ENCODE assay signal across 11 cellular contexts in the genomic region with DNA sequence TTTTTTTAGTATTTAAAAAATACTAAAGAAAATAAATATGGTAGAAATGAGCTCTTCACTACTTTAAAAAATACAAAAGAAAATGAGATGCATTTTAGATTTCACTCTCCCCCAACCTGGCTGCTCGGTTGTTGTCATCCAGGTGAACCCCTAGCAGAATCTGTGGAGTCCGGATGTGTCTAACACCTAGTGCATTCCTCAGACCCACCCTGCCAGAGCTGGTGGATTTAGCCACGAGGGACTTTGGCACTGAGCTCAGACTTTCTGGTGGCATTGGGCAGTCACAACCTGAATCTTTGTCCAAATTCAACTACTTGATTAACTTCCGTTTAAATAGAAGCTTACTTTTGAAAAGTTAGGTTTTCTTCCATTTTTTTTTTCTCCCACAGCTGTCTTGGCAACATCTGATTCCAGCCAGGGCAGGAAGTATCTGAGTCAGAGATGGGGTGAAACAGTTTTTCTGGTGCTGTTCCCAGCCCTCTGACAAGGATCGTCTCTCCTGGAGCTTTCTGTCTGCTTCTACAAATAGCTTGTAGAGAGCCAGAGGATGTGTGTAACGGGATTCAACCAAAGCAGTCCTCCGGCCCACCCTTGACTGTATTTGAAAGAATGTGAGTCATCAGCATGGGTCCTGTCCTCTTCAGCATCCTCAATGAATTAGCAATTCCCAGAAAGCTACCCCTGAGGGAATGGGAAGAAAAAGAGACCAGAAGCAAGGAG.
DNase-seq lines count a peak whose midpoint lies in the region; ATAC-seq, FAIRE-seq and TF ChIP-seq lines count a peak whose summit lies in the region.
"Had no signal": no experiment of that assay in that cellular context is flagged by ENCODE, and none has a peak within 500 bp of the region (broad histone marks: within the 10 kb centered on the region; RNA-seq: fewer than 3 reads in every experiment).

No MANE protein-coding gene starts in this region.

- TF ChIP-seq EP300 in gastroesophageal sphincter (IDR thresholded peaks at IDR 0.05): no peak

- no peak for TF ChIP-seq POLR2A in gastroesophageal sphincter (IDR thresholded peaks at IDR 0.05)

- H3K4me1 ChIP-seq in gastroesophageal sphincter: peaks cover 0 to 12% (median 0%) of the 10 kb centered on the region in 3 donors
- H3K4me1 ChIP-seq in pancreas: no peaks in the 10 kb centered on the region
- H3K4me1 ChIP-seq in Caco-2: no peaks in the 10 kb centered on the region

- TF ChIP-seq CTCF in BJ (IDR thresholded peaks at IDR 0.05; ENCODE audit: insufficient read depth, low read depth, low read length) (no peak), gastroesophageal sphincter (IDR thresholded peaks at IDR 0.05) (no peak), pancreas (IDR thresholded peaks at IDR 0.05) (no peak), Caco-2 (IDR thresholded peaks at IDR 0.05; ENCODE audit: insufficient read depth in 1 of 2, low read depth in 1 of 2, low read length in 1 of 2, severe bottlenecking in 1 of 2, unreplicated experiment in 1 of 2) (no peak)

- no peaks in the 10 kb centered on the region for H3K9me3 ChIP-seq in gastroesophageal sphincter
- H3K9me3 ChIP-seq in pancreas: no peaks in the 10 kb centered on the region
- H3K9me3 ChIP-seq in Caco-2: no peaks in the 10 kb centered on the region

- ATAC-seq in gastroesophageal sphincter (peak; percentile 97), pancreas (peak in 3 of 4 donors; percentile 45 to 65 (median 64)), GM21528 (IDR thresholded peaks at IDR 0.05; ENCODE audit: low FRiP score, unreplicated experiment) (no peak)
- no peak for ATAC-seq in stimulated activated memory B cell treated with anti-CD40 and anti-IgM and Interleukin-4, amounts not matched to agents 10 μg/mL and 1 μg/mL and 100 μg/mL, for 72 hours
- ATAC-seq in stimulated activated naive CD8-positive, alpha-beta T cell treated with anti-CD3 and anti-CD28 coated beads, Interleukin-15, amount 100 ng/mL, for 72 hours: no peak
- ATAC-seq: natural killer cell had no signal

- peaks cover 8% of the 10 kb centered on the region for H3K4me1 Mint-ChIP-seq in Caco-2 (ENCODE audit: low read depth, unreplicated experiment)
- peaks cover 10% of the 10 kb centered on the region for H3K4me1 Mint-ChIP-seq in stimulated activated memory B cell treated with anti-CD40 and anti-IgM and Interleukin-4, amounts not matched to agents 10 μg/mL and 1 μg/mL and 100 μg/mL, for 72 hours
- H3K4me1 Mint-ChIP-seq in stimulated activated naive CD8-positive, alpha-beta T cell treated with anti-CD3 and anti-CD28 coated beads, Interleukin-15, amount 100 ng/mL, for 72 hours: peaks cover 7% of the 10 kb centered on the region

- POLR2A ChIA-PET in BJ (lab: Charles Lee): no interaction called here
- POLR2A ChIA-PET in Caco-2 (lab: Charles Lee): no interaction called here

- H3K4me3 Mint-ChIP-seq in Caco-2 (ENCODE audit: unreplicated experiment): no peak overlapping the region
- no peak overlapping the region for H3K4me3 Mint-ChIP-seq in stimulated activated memory B cell treated with anti-CD40 and anti-IgM and Interleukin-4, amounts not matched to agents 10 μg/mL and 1 μg/mL and 100 μg/mL, for 72 hours
- no peak overlapping the region for H3K4me3 Mint-ChIP-seq in stimulated activated naive CD8-positive, alpha-beta T cell treated with anti-CD3 and anti-CD28 coated beads, Interleukin-15, amount 100 ng/mL, for 72 hours
- H3K4me3 Mint-ChIP-seq: natural killer cell had no signal

- H3K27ac ChIP-seq in gastroesophageal sphincter (peak overlapping the region in 3 of 4 donors; percentile 30 to 54 (median 41)), pancreas (no peak overlapping the region)
- H3K27ac ChIP-seq: cardiac muscle cell had no signal

- H3K4me3 ChIP-seq in BJ (ENCODE audit: low read depth, low read length): no peak overlapping the region
- H3K4me3 ChIP-seq in gastroesophageal sphincter: no peak overlapping the region
- no peak overlapping the region for H3K4me3 ChIP-seq in pancreas
- H3K4me3 ChIP-seq in Caco-2 (ENCODE audit: low read depth, low read length): no peak overlapping the region
- H3K4me3 ChIP-seq: cardiac muscle cell had no signal

- H3K27ac Mint-ChIP-seq in Caco-2 (ENCODE audit: unreplicated experiment): no peak overlapping the region
- H3K27ac Mint-ChIP-seq in stimulated activated memory B cell treated with anti-CD40 and anti-IgM and Interleukin-4, amounts not matched to agents 10 μg/mL and 1 μg/mL and 100 μg/mL, for 72 hours: no peak overlapping the region
- H3K27ac Mint-ChIP-seq in stimulated activated naive CD8-positive, alpha-beta T cell treated with anti-CD3 and anti-CD28 coated beads, Interleukin-15, amount 100 ng/mL, for 72 hours: no peak overlapping the region
- H3K27ac Mint-ChIP-seq: natural killer cell had no signal

- no peaks in the 10 kb centered on the region for H3K36me3 Mint-ChIP-seq in Caco-2 (ENCODE audit: insufficient read depth, unreplicated experiment)
- no peaks in the 10 kb centered on the region for H3K36me3 Mint-ChIP-seq in stimulated activated memory B cell treated with anti-CD40 and anti-IgM and Interleukin-4, amounts not matched to agents 10 μg/mL and 1 μg/mL and 100 μg/mL, for 72 hours
- H3K36me3 Mint-ChIP-seq: natural killer cell had no signal

- no peak for FAIRE-seq in pancreas (lab: Jason Lieb, UNC)

- 25 to 30% methylated on average over 4 to 7 of the region's 7 CpGs for WGBS in gastroesophageal sphincter (ENCODE audit: low coverage in 1 of 2), 2 donors
- 53 to 69% methylated on average over 7 of the region's 7 CpGs for WGBS in pancreas, 2 donors

- H3K36me3 ChIP-seq in BJ (ENCODE audit: control insufficient read depth, insufficient read depth, low read length) (no peaks in the 10 kb centered on the region), gastroesophageal sphincter (no peaks in the 10 kb centered on the region), pancreas (no peaks in the 10 kb centered on the region), Caco-2 (ENCODE audit: control insufficient read depth, insufficient read depth, low read length) (no peaks in the 10 kb centered on the region)
- H3K36me3 ChIP-seq: cardiac muscle cell had no signal

- no peaks in the 10 kb centered on the region for H3K9me3 Mint-ChIP-seq in Caco-2 (ENCODE audit: unreplicated experiment)
- peaks cover 3% of the 10 kb centered on the region for H3K9me3 Mint-ChIP-seq in stimulated activated memory B cell treated with anti-CD40 and anti-IgM and Interleukin-4, amounts not matched to agents 10 μg/mL and 1 μg/mL and 100 μg/mL, for 72 hours
- H3K9me3 Mint-ChIP-seq in stimulated activated naive CD8-positive, alpha-beta T cell treated with anti-CD3 and anti-CD28 coated beads, Interleukin-15, amount 100 ng/mL, for 72 hours: no peaks in the 10 kb centered on the region
- H3K9me3 Mint-ChIP-seq: natural killer cell had no signal

- peaks cover 5% of the 10 kb centered on the region for H3K27me3 Mint-ChIP-seq in Caco-2 (ENCODE audit: insufficient read depth, unreplicated experiment)
- H3K27me3 Mint-ChIP-seq in stimulated activated memory B cell treated with anti-CD40 and anti-IgM and Interleukin-4, amounts not matched to agents 10 μg/mL and 1 μg/mL and 100 μg/mL, for 72 hours: no peaks in the 10 kb centered on the region
- peaks cover 18% of the 10 kb centered on the region for H3K27me3 Mint-ChIP-seq in stimulated activated naive CD8-positive, alpha-beta T cell treated with anti-CD3 and anti-CD28 coated beads, Interleukin-15, amount 100 ng/mL, for 72 hours

- CTCF ChIA-PET in BJ (lab: Yijun Ruan, JAX) (interaction anchor here (1.1 to 1.6 kb wide), 3 partner anchors 9 to 61 kb away, joined by 3 read pairs; no protein-coding TSS in a partner anchor), Caco-2 (lab: Charles Lee) (no interaction called here)

- H3K27me3 ChIP-seq in BJ (ENCODE audit: control insufficient read depth, insufficient read depth, low read length) (no peaks in the 10 kb centered on the region), gastroesophageal sphincter (no peaks in the 10 kb centered on the region), pancreas (peaks cover 0 to under 1% (median 0%) of the 10 kb centered on the region in 4 donors), Caco-2 (replicated peaks; ENCODE audit: control insufficient read depth, insufficient read depth, low read length) (no peaks in the 10 kb centered on the region)

- DNase-seq in BJ (ENCODE audit: low read depth) (peak; percentile 41), SW 1271 (lab: John Stamatoyannopoulos, UW) (peak; percentile 50 to 89), pancreas (peak in 2 of 6 donors; percentile 3 to 20), Caco-2 (no peak)
- DNase-seq in stimulated activated naive CD8-positive, alpha-beta T cell treated with anti-CD3 and anti-CD28 coated beads, Interleukin-15, amount 100 ng/mL, for 72 hours: no peak
- DNase-seq: natural killer cell, RPMI8226 had no signal

- no TSS peak for BruUV-seq in Caco-2 (replicated peaks; lab: Mats Ljungman, UMichigan)

- intact Hi-C loops in pancreas (cut with DNase I) (no loop called here), Caco-2 (cut with micrococcal nuclease; ENCODE audit: unreplicated experiment) (no loop called here)

Comparison
In these comparisons a context has a peak if more than half of its experiments do, and no peak if none do; other contexts are left out.
1. DNase-seq: peak in BJ (single experiment) and SW 1271 (2 of 2); none in Caco-2 (0 of 2) and stimulated activated naive CD8-positive, alpha-beta T cell treated with anti-CD3 and anti-CD28 coated beads, Interleukin-15, amount 100 ng/mL, for 72 hours (0 of 2).
2. ATAC-seq: peak in gastroesophageal sphincter (single experiment) and pancreas (3 of 4); none in GM21528 (single experiment), stimulated activated memory B cell treated with anti-CD40 and anti-IgM and Interleukin-4, amounts not matched to agents 10 μg/mL and 1 μg/mL and 100 μg/mL, for 72 hours (single experiment) and stimulated activated naive CD8-positive, alpha-beta T cell treated with anti-CD3 and anti-CD28 coated beads, Interleukin-15, amount 100 ng/mL, for 72 hours (single experiment).
3. H3K27ac ChIP-seq: peak in gastroesophageal sphincter (3 of 4); none in pancreas (0 of 4).